ENCODE assay signal across 19 cellular contexts in the genomic region with DNA sequence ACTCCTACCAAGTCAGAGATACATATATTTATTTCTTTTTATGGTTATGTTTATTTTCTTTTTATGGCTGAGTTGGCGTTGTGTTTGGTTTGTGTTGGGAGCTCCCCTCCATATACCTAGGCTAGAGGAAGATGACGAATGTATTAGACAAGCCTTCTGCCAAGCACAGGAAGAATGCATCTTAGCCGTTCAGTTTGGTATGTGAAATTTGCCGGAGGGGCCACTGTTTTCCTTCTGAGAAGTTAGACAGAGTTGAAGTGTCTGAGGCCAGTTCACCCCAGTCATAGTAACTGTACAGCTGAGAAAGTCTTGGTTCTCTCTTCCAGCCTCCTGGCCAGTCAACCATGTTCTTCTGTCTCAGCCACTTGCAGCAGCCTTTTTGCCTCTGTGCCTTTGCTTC. TPM values are rescaled to one million over a fixed set of nuclear protein-coding genes. Genes with fewer than 3 reads are reported as not detected.
A peak's percentile ranks its signal among the peaks of the same experiment; 100 is the strongest.
DNase-seq lines count a peak whose midpoint lies in the region; ATAC-seq and TF ChIP-seq lines count a peak whose summit lies in the region.
"Had no signal": no experiment of that assay in that cellular context is flagged by ENCODE, and none has a peak within 500 bp of the region (broad histone marks: within the 10 kb centered on the region; RNA-seq: fewer than 3 reads in every experiment).

No MANE protein-coding gene starts in this region.

- no peaks in the 10 kb centered on the region for H3K36me3 Mint-ChIP-seq in T-helper 2 cell treated with Interferon-gamma antibody and Interleukin-4, amounts not matched to agents 5 μg/mL and 100 μg/mL, for 36 hours (ENCODE audit: low read depth)
- H3K36me3 Mint-ChIP-seq: activated naive CD8-positive, alpha-beta T cell treated with anti-CD3 and anti-CD28 coated beads for 36 hours; stimulated activated effector memory CD8-positive, alpha-beta T cell treated with anti-CD3 and anti-CD28 coated beads, Interleukin-12 subunit alpha, Interleukin-12 subunit beta, amount 100 ng/mL, for 72 hours had no signal

- no peak overlapping the region for H2BK120ac ChIP-seq in mesenchymal stem cell (ENCODE audit: low read depth, low read length)

- H3K4me3 ChIP-seq in Panc1 (ENCODE audit: low read depth in 2 of 2, low read length in 2 of 2) (no peak overlapping the region), choroid plexus epithelial cell (ENCODE audit: low read depth, low read length) (no peak overlapping the region), mesenchymal stem cell (ENCODE audit: insufficient read depth in 1 of 2, low read depth in 1 of 2, low read length in 2 of 2) (no peak overlapping the region), coronary artery (no peak overlapping the region), A673 (ENCODE audit: low read depth, low read length, poor library complexity, severe bottlenecking) (no peak overlapping the region)
- H3K4me3 ChIP-seq: gastroesophageal sphincter, PC-9, transverse colon had no signal

- H2BK5ac ChIP-seq in mesenchymal stem cell (ENCODE audit: low read depth, low read length, poor library complexity, severe bottlenecking), result no peak overlapping the region

- H2BK15ac ChIP-seq in mesenchymal stem cell (ENCODE audit: low read depth, poor library complexity, severe bottlenecking), result no peak overlapping the region

- POLR2A ChIA-PET in Panc1 (lab: Charles Lee), result no interaction called here
- POLR2A ChIA-PET in A673 (lab: Charles Lee; ENCODE audit: low non-redundant PET), result no interaction called here

- H2BK12ac ChIP-seq in mesenchymal stem cell (ENCODE audit: low read length in 2 of 2), result peak overlapping the region in 1 of 2 experiments; percentile 70

- no TSS peak for BruUV-seq in Panc1 (replicated peaks; lab: Mats Ljungman, UMichigan)
- BruUV-seq in A673 (replicated peaks; lab: Mats Ljungman, UMichigan), result no TSS peak

- no peak overlapping the region for H3K14ac ChIP-seq in mesenchymal stem cell (ENCODE audit: low read length in 2 of 2)

- peak overlapping the region in 1 of 2 experiments; percentile 32 for H3K4ac ChIP-seq in mesenchymal stem cell (ENCODE audit: low read depth in 1 of 2, low read length in 2 of 2)

- peaks cover 2% of the 10 kb centered on the region for H3K79me1 ChIP-seq in mesenchymal stem cell (replicated peaks; ENCODE audit: low read length, poor library complexity, severe bottlenecking)

- H3K4me1 ChIP-seq in Panc1 (ENCODE audit: control insufficient read depth, insufficient read depth, low read length) (peaks cover 50% of the 10 kb centered on the region), mesenchymal stem cell (ENCODE audit: control insufficient read depth, insufficient read depth, low read depth, low read length) (peaks cover 12% of the 10 kb centered on the region), A673 (ENCODE audit: insufficient read depth, low read length, poor library complexity, severe bottlenecking) (peaks cover 30% of the 10 kb centered on the region)

- no peak overlapping the region for H3K4me3 Mint-ChIP-seq in T-helper 2 cell treated with Interferon-gamma antibody and Interleukin-4, amounts not matched to agents 5 μg/mL and 100 μg/mL, for 36 hours
- H3K4me3 Mint-ChIP-seq: activated naive CD8-positive, alpha-beta T cell treated with anti-CD3 and anti-CD28 coated beads for 36 hours; stimulated activated effector memory CD8-positive, alpha-beta T cell treated with anti-CD3 and anti-CD28 coated beads, Interleukin-12 subunit alpha, Interleukin-12 subunit beta, amount 100 ng/mL, for 72 hours had no signal

- no peak overlapping the region for H3K27ac Mint-ChIP-seq in T-helper 2 cell treated with Interferon-gamma antibody and Interleukin-4, amounts not matched to agents 5 μg/mL and 100 μg/mL, for 36 hours
- H3K27ac Mint-ChIP-seq: activated naive CD8-positive, alpha-beta T cell treated with anti-CD3 and anti-CD28 coated beads for 36 hours; stimulated activated effector memory CD8-positive, alpha-beta T cell treated with anti-CD3 and anti-CD28 coated beads, Interleukin-12 subunit alpha, Interleukin-12 subunit beta, amount 100 ng/mL, for 72 hours had no signal

- peak overlapping the region; percentile 38 to 74 for H3K18ac ChIP-seq in mesenchymal stem cell (ENCODE audit: low read depth in 1 of 2, low read length in 2 of 2)

- H3K9me3 Mint-ChIP-seq in T-helper 2 cell treated with Interferon-gamma antibody and Interleukin-4, amounts not matched to agents 5 μg/mL and 100 μg/mL, for 36 hours, result no peaks in the 10 kb centered on the region
- H3K9me3 Mint-ChIP-seq: activated naive CD8-positive, alpha-beta T cell treated with anti-CD3 and anti-CD28 coated beads for 36 hours; stimulated activated effector memory CD8-positive, alpha-beta T cell treated with anti-CD3 and anti-CD28 coated beads, Interleukin-12 subunit alpha, Interleukin-12 subunit beta, amount 100 ng/mL, for 72 hours had no signal

- H3K27ac ChIP-seq in Panc1 (ENCODE audit: low read length), result peak overlapping the region; percentile 49; the same call in 1 of the 2 replicates
- peak overlapping the region; percentile 38 for H3K27ac ChIP-seq in mesenchymal stem cell (ENCODE audit: low read length, poor library complexity, severe bottlenecking)
- H3K27ac ChIP-seq in coronary artery, result no peak overlapping the region
- no peak overlapping the region for H3K27ac ChIP-seq in A673 (ENCODE audit: low read depth, low read length, poor library complexity, severe bottlenecking)
- H3K27ac ChIP-seq: gastroesophageal sphincter, PC-9 had no signal

- intact Hi-C loops in Panc1 (cut with micrococcal nuclease; ENCODE audit: unreplicated experiment) (no loop called here), A673 (cut with micrococcal nuclease; ENCODE audit: unreplicated experiment) (no loop called here)

- H3K9me3 ChIP-seq in Panc1 (ENCODE audit: control insufficient read depth, insufficient read depth, low read depth, low read length), result no peaks in the 10 kb centered on the region
- no peaks in the 10 kb centered on the region for H3K9me3 ChIP-seq in mesenchymal stem cell (ENCODE audit: control insufficient read depth, low read length)
- no peaks in the 10 kb centered on the region for H3K9me3 ChIP-seq in A673 (ENCODE audit: low read depth, low read length, poor library complexity, severe bottlenecking)
- H3K9me3 ChIP-seq: gastroesophageal sphincter, transverse colon had no signal

- in situ Hi-C loops in Panc1 (cut with HindIII; ENCODE audit: low pct_unique_long_range_greater_than_20kb, low sequenced_read_pairs), result no loop called here

- WGBS in mesenchymal stem cell, result 17% methylated on average over 4 of the region's 4 CpGs

- H2AK5ac ChIP-seq in mesenchymal stem cell (ENCODE audit: low read length, severe bottlenecking), result no peak overlapping the region

- H3K4me1 Mint-ChIP-seq in T-helper 2 cell treated with Interferon-gamma antibody and Interleukin-4, amounts not matched to agents 5 μg/mL and 100 μg/mL, for 36 hours (ENCODE audit: low read depth), result no peaks in the 10 kb centered on the region
- H3K4me1 Mint-ChIP-seq: activated naive CD8-positive, alpha-beta T cell treated with anti-CD3 and anti-CD28 coated beads for 36 hours; stimulated activated effector memory CD8-positive, alpha-beta T cell treated with anti-CD3 and anti-CD28 coated beads, Interleukin-12 subunit alpha, Interleukin-12 subunit beta, amount 100 ng/mL, for 72 hours had no signal

- H4K91ac ChIP-seq in mesenchymal stem cell (ENCODE audit: low read length), result no peak overlapping the region

- no peak for TF ChIP-seq CTCF in Panc1 (IDR thresholded peaks at IDR 0.05)
- no peak for TF ChIP-seq CTCF in choroid plexus epithelial cell (conservative IDR thresholded peaks at IDR 0.05; ENCODE audit: low read depth, low read length)
- TF ChIP-seq CTCF in coronary artery (IDR thresholded peaks at IDR 0.05), result no peak
- no peak for TF ChIP-seq CTCF in A673 (conservative IDR thresholded peaks at IDR 0.05; ENCODE audit: low read depth, low read length)

- no peak overlapping the region for H3K9ac ChIP-seq in mesenchymal stem cell (ENCODE audit: low read length)

- H2AFZ ChIP-seq in mesenchymal stem cell (ENCODE audit: low read depth, low read length), result no peak overlapping the region
- H2AFZ ChIP-seq: PC-9 had no signal

- peak; percentile 89 for ATAC-seq in Panc1
- ATAC-seq: gastroesophageal sphincter; sciatic nerve; stimulated activated effector memory CD8-positive, alpha-beta T cell treated with anti-CD3 and anti-CD28 coated beads, Interleukin-12 subunit alpha, Interleukin-12 subunit beta, amount 100 ng/mL, for 72 hours had no signal

- H3K4me2 ChIP-seq in mesenchymal stem cell (ENCODE audit: low read length, poor library complexity, severe bottlenecking), result no peak overlapping the region
- H3K4me2 ChIP-seq: PC-9 had no signal

- no peaks in the 10 kb centered on the region for H3K27me3 ChIP-seq in Panc1 (ENCODE audit: control insufficient read depth, insufficient read depth, low read length)
- no peaks in the 10 kb centered on the region for H3K27me3 ChIP-seq in mesenchymal stem cell (ENCODE audit: control insufficient read depth in 1 of 2, insufficient read depth in 1 of 2, low read length in 2 of 2)
- no peaks in the 10 kb centered on the region for H3K27me3 ChIP-seq in A673 (replicated peaks; ENCODE audit: insufficient read depth, low read depth, low read length, poor library complexity)
- H3K27me3 ChIP-seq: gastroesophageal sphincter, transverse colon had no signal

- CTCF ChIA-PET in Panc1 (lab: Charles Lee), result no interaction called here
- CTCF ChIA-PET in A673 (lab: Charles Lee), result no interaction called here

- peaks cover 58% of the 10 kb centered on the region for H3K27me3 Mint-ChIP-seq in T-helper 2 cell treated with Interferon-gamma antibody and Interleukin-4, amounts not matched to agents 5 μg/mL and 100 μg/mL, for 36 hours (ENCODE audit: low read depth)

- peak overlapping the region; percentile 2 for H4K8ac ChIP-seq in mesenchymal stem cell (ENCODE audit: low read length)

- DNase-seq in Daoy (ENCODE audit: low read depth) (peak; percentile 78), Panc1 (ENCODE audit: low read depth, low spot score) (no peak), choroid plexus epithelial cell (ENCODE audit: low read depth) (peak; percentile 86), mesenchymal stem cell (peak; percentile 69), coronary artery (ENCODE audit: low spot score) (no peak), A673 (ENCODE audit: low spot score) (no peak), NCI-H2081 treated with DMSO at 0.1 percent for 48 hours (lab: John Stamatoyannopoulos, UW) (no peak)
- no peak for DNase-seq in T-helper 2 cell treated with Interferon-gamma antibody and Interleukin-4, amounts not matched to agents 5 μg/mL and 100 μg/mL, for 36 hours (ENCODE audit: low spot score)
- DNase-seq: activated CD4-positive, CD25-positive, alpha-beta regulatory T cell treated with anti-CD3 and anti-CD28 coated beads, Interleukin-2, amount 50 U/mL, for 72 hours; activated naive CD8-positive, alpha-beta T cell treated with anti-CD3 and anti-CD28 coated beads for 36 hours; Kasumi-1; NCI-H146; NCI-H510A treated with DMSO at 0.1 percent for 48 hours; PC-9; T-helper 1 cell; transverse colon had no signal

- H3K23ac ChIP-seq in mesenchymal stem cell (ENCODE audit: low read length in 2 of 2), result no peak overlapping the region

- H3K36me3 ChIP-seq in Panc1 (ENCODE audit: control insufficient read depth, insufficient read depth, low read length), result no peaks in the 10 kb centered on the region
- peaks cover 0 to 18% of the 10 kb centered on the region in 2 experiments for H3K36me3 ChIP-seq in mesenchymal stem cell (ENCODE audit: control insufficient read depth in 1 of 2, insufficient read depth in 2 of 2, low read depth in 1 of 2, low read length in 2 of 2)
- no peaks in the 10 kb centered on the region for H3K36me3 ChIP-seq in A673 (ENCODE audit: insufficient read depth, low read length, poor library complexity, severe bottlenecking)
- H3K36me3 ChIP-seq: gastroesophageal sphincter, transverse colon had no signal

RNA-seq across cellular contexts. Expression of a gene that starts 29.8 kb away (rescaled TPM):
- 37.2 and 55.4 TPM in 2 replicates for total RNA-seq in Daoy (2014; rRNA removed; shearing (Covaris generic))
- total RNA-seq in Panc1 (2021; ENCODE audit: unreplicated experiment) (102 TPM), A673 (2021) (74.6 and 81.8 TPM in 2 replicates)
- polyA plus RNA-seq in Panc1 (2012; ENCODE audit: insufficient read length), result 37.0 TPM
- 60.7 TPM for polyA plus RNA-seq in mesenchymal stem cell (2013, experiment 1 of 2)
- 58.9 TPM for polyA plus RNA-seq in mesenchymal stem cell (2013, experiment 2 of 2)

Comparison
In these comparisons a context has a peak if more than half of its experiments do, and no peak if none do; other contexts are left out.
1. DNase-seq: peak in Daoy (single experiment), choroid plexus epithelial cell (single experiment) and mesenchymal stem cell (single experiment); none in Panc1 (single experiment), coronary artery (single experiment), A673 (single experiment), T-helper 2 cell treated with Interferon-gamma antibody and Interleukin-4, amounts not matched to agents 5 μg/mL and 100 μg/mL, for 36 hours (single experiment) and NCI-H2081 treated with DMSO at 0.1 percent for 48 hours (single experiment).
2. H3K27ac ChIP-seq: peak in Panc1 (single experiment) and mesenchymal stem cell (single experiment); none in coronary artery (0 of 2) and A673 (single experiment).